Comparison of ENCODE assay signal across 1 cellular context in the genomic region with DNA sequence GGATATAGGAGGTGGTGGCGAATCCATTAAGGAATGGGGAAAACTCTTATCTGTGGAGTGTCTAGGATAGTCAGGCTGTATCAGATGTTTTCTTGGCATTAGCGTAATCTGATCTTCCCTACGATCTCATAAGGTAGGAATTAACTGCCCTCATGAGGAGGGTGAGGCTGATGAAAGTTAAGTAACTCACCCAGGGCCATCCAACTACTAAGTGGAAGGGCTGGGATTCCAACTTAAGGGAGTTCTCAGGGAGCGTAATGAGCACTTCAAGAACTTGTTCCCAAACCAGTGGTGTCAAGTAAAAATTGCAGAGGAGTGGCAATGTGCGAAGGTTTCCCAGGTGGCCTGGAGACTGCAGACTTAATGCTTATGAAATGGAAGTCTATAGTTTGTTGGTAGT.
TF ChIP-seq lines count a peak whose summit lies in the region.

No MANE protein-coding gene starts in this region.

TF ChIP-seq in H1, 55 proteins besides CTCF, POLR2A, EP300 and RAD21 (continued from another document):
- TF ChIP-seq EGR1 (IDR thresholded peaks at IDR 0.05; ENCODE audit: borderline replicate concordance, low read depth, low read length): no peak
